ENCODE assay signal across 9 cellular contexts in genomic region chr4:60201052-60201673, GRCh38.
A peak's percentile ranks its signal among the peaks of the same experiment; 100 is the strongest.
DNase-seq lines count a peak whose midpoint lies in the region; ATAC-seq and TF ChIP-seq lines count a peak whose summit lies in the region.
"Had no signal": no experiment of that assay in that cellular context is flagged by ENCODE, and none has a peak within 500 bp of the region (broad histone marks: within the 10 kb centered on the region; RNA-seq: fewer than 3 reads in every experiment).

No MANE protein-coding gene starts in this region.

- H3K4me3 ChIP-seq in OCI-LY3 (ENCODE audit: low read length), result no peak overlapping the region
- no peak overlapping the region for H3K4me3 ChIP-seq in lower leg skin (ENCODE audit: low read depth, poor library complexity, severe bottlenecking)

- H3K27me3 ChIP-seq in OCI-LY3 (ENCODE audit: low read depth, low read length), result no peaks in the 10 kb centered on the region

- H3K4me3 Mint-ChIP-seq in MCF 10A (ENCODE audit: unreplicated experiment), result no peak overlapping the region
- H3K4me3 Mint-ChIP-seq: central memory CD8-positive, alpha-beta T cell had no signal

- H3K9ac ChIP-seq in OCI-LY3 (ENCODE audit: low read length), result no peak overlapping the region

- H3K27me3 Mint-ChIP-seq in MCF 10A (ENCODE audit: insufficient read depth, unreplicated experiment), result no peaks in the 10 kb centered on the region
- H3K27me3 Mint-ChIP-seq: central memory CD8-positive, alpha-beta T cell had no signal

- H3K4me2 ChIP-seq in OCI-LY3 (ENCODE audit: low read length), result peak overlapping the region; percentile 17

- H3K27ac Mint-ChIP-seq in MCF 10A (ENCODE audit: low read depth, unreplicated experiment), result no peak overlapping the region

- H3K9me3 ChIP-seq in OCI-LY3 (ENCODE audit: insufficient read depth, low read length), result no peaks in the 10 kb centered on the region

- H3K4me1 ChIP-seq in OCI-LY3 (ENCODE audit: low read length), result no peaks in the 10 kb centered on the region

- peaks cover 6% of the 10 kb centered on the region for H3K4me1 Mint-ChIP-seq in MCF 10A (ENCODE audit: insufficient read depth, unreplicated experiment)
- H3K4me1 Mint-ChIP-seq: central memory CD8-positive, alpha-beta T cell had no signal

- no peaks in the 10 kb centered on the region for H3K36me3 ChIP-seq in OCI-LY3 (replicated peaks; ENCODE audit: low read depth, low read length)

- TF ChIP-seq CTCF in OCI-LY3 (IDR thresholded peaks at IDR 0.05; ENCODE audit: low read depth, low read length) (peak; percentile 91), MCF 10A (IDR thresholded peaks at IDR 0.05; ENCODE audit: unreplicated experiment) (peak; percentile 75), lower leg skin (IDR thresholded peaks at IDR 0.05) (no peak)

- CTCF ChIA-PET in MCF 10A (lab: Yijun Ruan, JAX), result interaction anchor here (0.6 to 1.1 kb wide), 10 partner anchors 27 to 960 kb away, joined by 3 to 6 read pairs (median 3); no protein-coding TSS in a partner anchor

- WGBS in lower leg skin, 2 donors, result 14% methylated on average over 3 of the region's 3 CpGs

- no peaks in the 10 kb centered on the region for H3K36me3 Mint-ChIP-seq in MCF 10A (ENCODE audit: insufficient read depth, unreplicated experiment)

- H3K79me2 ChIP-seq in OCI-LY3 (ENCODE audit: low read length), result no peaks in the 10 kb centered on the region

- BruUV-seq in MCF 10A (replicated peaks; lab: Mats Ljungman, UMichigan), result no TSS peak

- H2AFZ ChIP-seq in OCI-LY3 (ENCODE audit: low read depth, low read length), result peak overlapping the region; percentile 72; the same call in 1 of the 2 replicates

- POLR2A ChIA-PET in MCF 10A (lab: Yijun Ruan, JAX), result interaction anchor here (0.6 kb wide), 1 partner anchor 298 kb away, joined by 3 read pairs; no protein-coding TSS in a partner anchor

- intact Hi-C loops in MCF 10A (cut with micrococcal nuclease) (loop anchor here (1.0 to 10.0 kb wide), 4 partner anchors 264 to 1469 kb away; no protein-coding TSS in a partner anchor), lower leg skin (cut with DNase I; ENCODE audit: low total_unique reads) (no loop called here)

- H4K20me1 ChIP-seq in OCI-LY3 (ENCODE audit: insufficient read depth, low read length), result no peaks in the 10 kb centered on the region

- DNase-seq in ELR (ENCODE audit: low read depth) (peak; percentile 63), HK-2 (ENCODE audit: unreplicated experiment) (peak; percentile 52), MCF 10A (ENCODE audit: unreplicated experiment) (peak; percentile 74), left lobe of liver (ENCODE audit: low spot score) (no peak), superior temporal gyrus (ENCODE audit: extremely low spot score) (peak; percentile 88), lower leg skin (ENCODE audit: low spot score in 2 of 2) (no peak)

- ATAC-seq in GM19452 (IDR thresholded peaks at IDR 0.05; ENCODE audit: unreplicated experiment), result peak; percentile 89
- peak; percentile 88 for ATAC-seq in left lobe of liver

- H3K9me3 Mint-ChIP-seq in MCF 10A (ENCODE audit: unreplicated experiment), result peaks cover 7% of the 10 kb centered on the region

- no peak for TF ChIP-seq POLR2A in lower leg skin (IDR thresholded peaks at IDR 0.05)

- H3K27ac ChIP-seq in OCI-LY3 (ENCODE audit: low read length), result no peak overlapping the region

Comparison
In these comparisons a context has a peak if more than half of its experiments do, and no peak if none do; other contexts are left out.
1. DNase-seq: peak in ELR (single experiment), HK-2 (single experiment), MCF 10A (single experiment) and superior temporal gyrus (single experiment); none in left lobe of liver (single experiment) and lower leg skin (0 of 2).
2. CTCF ChIP-seq: peak in OCI-LY3 (single experiment) and MCF 10A (single experiment); none in lower leg skin (0 of 3).